Comparison of ENCODE assay signal across 11 cellular contexts in genomic region chr5:179275381-179275878, GRCh38.
DNase-seq lines count a peak whose midpoint lies in the region; ATAC-seq and TF ChIP-seq lines count a peak whose summit lies in the region.
"Had no signal": no experiment of that assay in that cellular context is flagged by ENCODE, and none has a peak within 500 bp of the region (broad histone marks: within the 10 kb centered on the region; RNA-seq: fewer than 3 reads in every experiment).

No MANE protein-coding gene starts in this region.

- H2AFZ ChIP-seq in ACC112 (ENCODE audit: low read length, unreplicated experiment) (no peak overlapping the region), hepatocyte (no peak overlapping the region)

- TF ChIP-seq CTCF in ascending aorta (IDR thresholded peaks at IDR 0.05) (no peak), hepatocyte (IDR thresholded peaks at IDR 0.05; ENCODE audit: poor library complexity) (no peak), psoas muscle (IDR thresholded peaks at IDR 0.05) (no peak)

- H3K36me3 ChIP-seq in ACC112 (ENCODE audit: insufficient read depth, low read length) (no peaks in the 10 kb centered on the region), ascending aorta (no peaks in the 10 kb centered on the region), hepatocyte (replicated peaks; ENCODE audit: insufficient read depth, low read depth) (no peaks in the 10 kb centered on the region), psoas muscle (ENCODE audit: insufficient read depth in 1 of 2, low read depth in 1 of 2) (no peaks in the 10 kb centered on the region)

- H3K27ac ChIP-seq in ACC112 (ENCODE audit: low read depth, low read length) (peak overlapping the region; percentile 94), ascending aorta (peak overlapping the region; percentile 62 to 82), hepatocyte (peak overlapping the region; percentile 85), psoas muscle (peak overlapping the region; percentile 55)

- ATAC-seq in psoas muscle, result peak in 2 of 4 donors; percentile 15 to 19
- no peak for ATAC-seq in GM21390 (IDR thresholded peaks at IDR 0.05; ENCODE audit: unreplicated experiment)

- H3K27me3 ChIP-seq in ACC112 (ENCODE audit: insufficient read depth, low read length), result no peaks in the 10 kb centered on the region
- H3K27me3 ChIP-seq in ascending aorta, result no peaks in the 10 kb centered on the region
- no peaks in the 10 kb centered on the region for H3K27me3 ChIP-seq in hepatocyte
- no peaks in the 10 kb centered on the region for H3K27me3 ChIP-seq in psoas muscle (ENCODE audit: insufficient read depth in 3 of 3, low read length in 2 of 3)

- H4K20me1 ChIP-seq in hepatocyte (ENCODE audit: insufficient read depth, poor library complexity, severe bottlenecking), result no peaks in the 10 kb centered on the region

- intact Hi-C loops in ascending aorta (cut with DNase I) (no loop called here), psoas muscle (cut with DNase I) (no loop called here)

- no peaks in the 10 kb centered on the region for H3K9me2 ChIP-seq in hepatocyte (replicated peaks; ENCODE audit: insufficient read depth)

- WGBS in hepatocyte (ENCODE audit: low lambda C conversion rate, missing lambda C conversion rate), result 96% methylated on average over 15 of the region's 15 CpGs
- WGBS in psoas muscle, 3 donors, result 56 to 72% (median 59%) methylated on average over 15 of the region's 15 CpGs

- H3K9me3 ChIP-seq in ascending aorta (no peaks in the 10 kb centered on the region), hepatocyte (ENCODE audit: low read depth) (no peaks in the 10 kb centered on the region), psoas muscle (no peaks in the 10 kb centered on the region)

- DNase-seq in ascending aorta (ENCODE audit: low spot score in 2 of 2), result no peak
- DNase-seq in hepatocyte (ENCODE audit: low spot score), result no peak
- peak in 1 of 2 donors; percentile 32 for DNase-seq in psoas muscle
- DNase-seq in germinal center (ENCODE audit: low spot score), result no peak
- DNase-seq in NCI-H2171 treated with DMSO at 0.1 percent for 48 hours (lab: John Stamatoyannopoulos, UW), result no peak
- no peak for DNase-seq in HUDEP-2 (lab: John Stamatoyannopoulos, UW; ENCODE audit: unreplicated experiment in 76 of 76)
- DNase-seq: activated CD4-positive, alpha-beta T cell treated with anti-CD3 and anti-CD28 coated beads, Interleukin-2, amount 10 ng/mL, durations not matched to agents 24 days and 14 days; NCI-H345; T-helper 1 cell had no signal

- no peak overlapping the region for H3K4me2 ChIP-seq in hepatocyte

- peaks cover 61% of the 10 kb centered on the region for H3K4me1 ChIP-seq in ACC112 (ENCODE audit: control insufficient read depth, insufficient read depth, low read length, unreplicated experiment)
- peaks cover 6 to 21% of the 10 kb centered on the region in 2 donors for H3K4me1 ChIP-seq in ascending aorta
- peaks cover 22% of the 10 kb centered on the region for H3K4me1 ChIP-seq in hepatocyte (ENCODE audit: insufficient read depth)
- H3K4me1 ChIP-seq in psoas muscle, result peaks cover 5% of the 10 kb centered on the region

- peak overlapping the region; percentile 19 for H3K4me3 ChIP-seq in ACC112 (ENCODE audit: low read depth, low read length)
- H3K4me3 ChIP-seq in ascending aorta, result no peak overlapping the region
- no peak overlapping the region for H3K4me3 ChIP-seq in hepatocyte
- no peak overlapping the region for H3K4me3 ChIP-seq in psoas muscle

- peaks cover 33% of the 10 kb centered on the region for H3K79me2 ChIP-seq in ACC112 (ENCODE audit: control insufficient read depth, insufficient read depth, low read length, unreplicated experiment)
- H3K79me2 ChIP-seq in hepatocyte, result peaks cover 2% of the 10 kb centered on the region
